Comparison of ENCODE assay signal across 27 cellular contexts in genomic region chr10:78828647-78829283, GRCh38.
"Had no signal": no experiment of that assay in that cellular context is flagged by ENCODE, and none has a peak within 500 bp of the region (broad histone marks: within the 10 kb centered on the region; RNA-seq: fewer than 3 reads in every experiment).

No MANE protein-coding gene starts in this region.

- H3K4me1 Mint-ChIP-seq: stimulated activated memory B cell treated with anti-CD40 and anti-IgM and Interleukin-4, amounts not matched to agents 10 μg/mL and 1 μg/mL and 100 μg/mL, for 72 hours; stimulated activated naive CD8-positive, alpha-beta T cell treated with anti-CD3 and anti-CD28 coated beads, Interleukin-15, amount 100 ng/mL, for 72 hours had no signal

- H3K4me1 ChIP-seq: lower lobe of right lung, prostate gland, tibial nerve, uterus had no signal

- H3K27ac ChIP-seq: heart right ventricle, hepatocyte, lower lobe of right lung, ovary, prostate gland, tibial nerve, uterus had no signal

- H3K4me3 Mint-ChIP-seq: naive thymus-derived CD8-positive, alpha-beta T cell; nephron progenitor cell; stimulated activated memory B cell treated with anti-CD40 and anti-IgM and Interleukin-4, amounts not matched to agents 10 μg/mL and 1 μg/mL and 100 μg/mL, for 72 hours; stimulated activated naive CD8-positive, alpha-beta T cell treated with anti-CD3 and anti-CD28 coated beads, Interleukin-15, amount 100 ng/mL, for 72 hours; type B pancreatic cell had no signal

- H3K4me2 ChIP-seq: hepatocyte had no signal

- H3K4me3 ChIP-seq: heart right ventricle, hepatocyte, lower lobe of right lung, ovary, prostate gland, sigmoid colon, smooth muscle cell, tibial nerve, uterus had no signal

- H3K36me3 ChIP-seq: heart right ventricle, lower lobe of right lung, ovary, prostate gland, sigmoid colon, tibial nerve, uterus had no signal

- H3K9me3 ChIP-seq: prostate gland, uterus had no signal

- H3K9me3 Mint-ChIP-seq: stimulated activated memory B cell treated with anti-CD40 and anti-IgM and Interleukin-4, amounts not matched to agents 10 μg/mL and 1 μg/mL and 100 μg/mL, for 72 hours had no signal

- H3K27ac Mint-ChIP-seq: naive thymus-derived CD8-positive, alpha-beta T cell; nephron progenitor cell; stimulated activated memory B cell treated with anti-CD40 and anti-IgM and Interleukin-4, amounts not matched to agents 10 μg/mL and 1 μg/mL and 100 μg/mL, for 72 hours; stimulated activated naive CD8-positive, alpha-beta T cell treated with anti-CD3 and anti-CD28 coated beads, Interleukin-15, amount 100 ng/mL, for 72 hours; type B pancreatic cell had no signal

- ATAC-seq: left cardiac atrium; left lobe of liver; left ventricle myocardium superior; lower lobe of right lung; naive thymus-derived CD8-positive, alpha-beta T cell; right cardiac atrium; stimulated activated memory B cell treated with anti-CD40 and anti-IgM and Interleukin-4, amounts not matched to agents 10 μg/mL and 1 μg/mL and 100 μg/mL, for 72 hours; stimulated activated naive CD8-positive, alpha-beta T cell treated with anti-CD3 and anti-CD28 coated beads, Interleukin-15, amount 100 ng/mL, for 72 hours had no signal

- H3K27me3 ChIP-seq: heart right ventricle, hepatocyte, ovary, sigmoid colon, tibial nerve, uterus had no signal

- H3K79me2 ChIP-seq: hepatocyte had no signal

- DNase-seq: heart right ventricle; kidney glomerular epithelial cell; left cardiac atrium; left ventricle myocardium superior; lower lobe of right lung; mammary epithelial cell; naive thymus-derived CD8-positive, alpha-beta T cell; nephron progenitor cell; ovary; retina; right cardiac atrium; sigmoid colon; stimulated activated CD4-positive, alpha-beta T cell treated with anti-CD3 and anti-CD28 coated beads, Interleukin-1b, Interleukin-23, amount 100 ng/mL, for 48 hours; stimulated activated CD4-positive, alpha-beta T cell treated with anti-CD3 and anti-CD28 coated beads, Interleukin-2, amount 100 ng/mL, for 48 hours; stimulated activated CD4-positive, alpha-beta T cell treated with anti-CD3 and anti-CD28 coated beads, Interleukin-4, amount 100 ng/mL, for 4 hours; stimulated activated CD8-positive, alpha-beta memory T cell treated with anti-CD3 and anti-CD28 coated beads, Interleukin-4, amount 100 ng/mL, for 48 hours; stimulated activated naive CD4-positive, alpha-beta T cell treated with Interleukin-2 at 50 U/mL for 16 hours; stimulated activated naive CD8-positive, alpha-beta T cell treated with anti-CD3 and anti-CD28 coated beads, Interleukin-15, amount 100 ng/mL, for 72 hours; substantia nigra; uterus had no signal

- H3K36me3 Mint-ChIP-seq: stimulated activated memory B cell treated with anti-CD40 and anti-IgM and Interleukin-4, amounts not matched to agents 10 μg/mL and 1 μg/mL and 100 μg/mL, for 72 hours; type B pancreatic cell had no signal

- H2AFZ ChIP-seq: hepatocyte had no signal
